Comparison of ENCODE assay signal across 26 cellular contexts in the genomic region with DNA sequence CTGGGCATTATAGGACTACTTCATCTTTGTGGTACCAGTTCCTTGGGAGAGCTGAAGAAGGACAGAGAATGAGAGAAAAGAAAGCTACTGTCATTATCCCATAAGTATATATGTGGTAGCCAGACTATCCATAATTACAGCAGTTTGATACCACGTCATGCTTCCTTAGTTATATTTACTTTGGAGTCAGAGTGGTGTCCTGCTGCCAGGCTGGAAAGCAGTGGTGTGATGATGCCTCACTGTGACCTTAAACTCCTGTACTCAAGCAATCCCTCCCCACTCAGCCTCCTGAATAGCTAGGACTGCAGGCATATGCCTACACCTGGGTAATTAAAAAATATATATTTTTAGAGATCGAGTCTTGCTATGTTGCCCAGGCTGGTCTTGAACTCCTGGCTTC.
"Had no signal": no experiment of that assay in that cellular context is flagged by ENCODE, and none has a peak within 500 bp of the region (broad histone marks: within the 10 kb centered on the region; RNA-seq: fewer than 3 reads in every experiment).

No MANE protein-coding gene starts in this region.

- H3K4me3 ChIP-seq: ascending aorta, breast epithelium, cardiac muscle cell, colonic mucosa, esophagus squamous epithelium, gastroesophageal sphincter had no signal

- H3K27me3 ChIP-seq: ascending aorta, breast epithelium, cardiac muscle cell, colonic mucosa, gastroesophageal sphincter had no signal

- H3K36me3 ChIP-seq: ascending aorta, breast epithelium, cardiac muscle cell, colonic mucosa, esophagus squamous epithelium, gastroesophageal sphincter had no signal

- DNase-seq: activated CD4-positive, alpha-beta memory T cell treated with anti-CD3 and anti-CD28 coated beads, Interleukin-2, amount 10 ng/mL, durations not matched to agents 7 days and 5 days; activated CD4-positive, alpha-beta T cell treated with anti-CD3 and anti-CD28 coated beads for 36 hours; activated CD4-positive, alpha-beta T cell treated with anti-CD3 and anti-CD28 coated beads, Interleukin-2, amount 10 ng/mL, durations not matched to agents 24 days and 14 days; activated CD4-positive, CD25-positive, alpha-beta regulatory T cell; activated CD4-positive, CD25-positive, alpha-beta regulatory T cell treated with anti-CD3 and anti-CD28 coated beads, Interleukin-2, amount 50 U/mL, for 72 hours; activated CD8-positive, alpha-beta memory T cell treated with anti-CD3 and anti-CD28 coated beads, Interleukin-2, amount 50 U/mL, for 48 hours; activated gamma-delta T cell; activated naive CD4-positive, alpha-beta T cell; activated naive CD4-positive, alpha-beta T cell treated with anti-CD3 and anti-CD28 coated beads, Interleukin-2, amount 10 ng/mL, durations not matched to agents 7 days and 5 days; activated naive CD8-positive, alpha-beta T cell treated with anti-CD3 and anti-CD28 coated beads, Interleukin-2, amount 10 ng/mL, durations not matched to agents 7 days and 5 days; activated T-cell treated with anti-CD3 and anti-CD28 coated beads for 4 hours; activated T-cell treated with anti-CD3 and anti-CD28 coated beads, Interleukin-2, amount 50 U/mL, for 24 hours; activated T-cell treated with anti-CD3 and anti-CD28 coated beads, Interleukin-2, amount 50 U/mL, for 72 hours; central memory CD4-positive, alpha-beta T cell; cerebellar nuclear complex; colonic mucosa; effector CD4-positive, alpha-beta T cell; effector memory CD8-positive, alpha-beta T cell; esophagus squamous epithelium; foreskin melanocyte; head of caudate nucleus; T-helper 2 cell had no signal

- H3K9me3 ChIP-seq: ascending aorta, colonic mucosa had no signal
